In the genomic region with DNA sequence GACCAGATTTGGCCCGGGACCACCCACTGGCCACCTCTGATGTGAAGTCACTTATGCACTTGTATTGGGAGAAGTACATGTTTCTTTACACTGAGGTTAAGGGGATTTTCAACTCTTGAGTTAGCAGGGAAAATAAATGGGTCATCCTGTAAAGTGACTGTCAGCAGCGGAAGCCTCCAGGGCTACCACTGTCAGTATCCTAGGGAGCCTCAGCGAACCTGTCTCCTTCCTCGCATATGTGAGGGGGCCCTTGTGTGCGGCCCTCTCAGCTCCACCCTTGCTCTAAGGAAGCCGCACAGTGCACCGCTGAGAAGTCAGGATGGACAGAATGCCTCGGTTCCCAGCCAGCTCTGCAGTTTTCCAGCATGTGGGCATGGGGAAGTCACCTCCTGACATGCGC, we compare ENCODE assay signal across 24 cellular contexts.
DNase-seq lines count a peak whose midpoint lies in the region; ATAC-seq, FAIRE-seq and TF ChIP-seq lines count a peak whose summit lies in the region.
"Had no signal": no experiment of that assay in that cellular context is flagged by ENCODE, and none has a peak within 500 bp of the region (broad histone marks: within the 10 kb centered on the region; RNA-seq: fewer than 3 reads in every experiment).

No MANE protein-coding gene starts in this region.

- in situ Hi-C loops in GM13977 (cut with MboI; ENCODE audit: low pct_unique_long_range_greater_than_20kb, low sequenced_read_pairs, unreplicated experiment) = no loop called here

- FAIRE-seq in kidney (lab: Jason Lieb, UNC) = no peak

- DNase-seq in Right ventricle myocardium superior = peak; percentile 9
- DNase-seq in cardiac septum (ENCODE audit: low spot score) = no peak
- DNase-seq in kidney = peak; percentile 42
- no peak for DNase-seq in NK-92 (lab: John Stamatoyannopoulos, UW; ENCODE audit: unreplicated experiment)
- no peak for DNase-seq in GM13977 (ENCODE audit: low spot score)
- DNase-seq in glomerular visceral epithelial cell (ENCODE audit: extremely low spot score) = no peak
- DNase-seq: 8988T; ACHN; BE2C; CD8-positive, alpha-beta memory T cell; HCEC 1CT; MM.1S; NCI-H1048; NCI-H1417; NCI-H1694; NCI-H2029 treated with DMSO at 0.1 percent for 48 hours; NCI-H2227 treated with DMSO at 0.1 percent for 48 hours; NCI-H526 treated with DMSO at 0.1 percent for 48 hours; SIG-M5 had no signal

- no peak overlapping the region for H3K9ac ChIP-seq in kidney (ENCODE audit: low read length in 2 of 2)
- H3K9ac ChIP-seq: KMS-11 had no signal

- H3K27ac ChIP-seq in angular gyrus (ENCODE audit: low read depth, low read length) (peak overlapping the region; percentile 7), kidney (ENCODE audit: low read depth in 2 of 2, low read length in 2 of 2) (no peak overlapping the region)
- H3K27ac ChIP-seq: KMS-11, RWPE1 had no signal

- no peak for ATAC-seq in Right ventricle myocardium superior (ENCODE audit: poor library complexity)
- ATAC-seq: GM23338, Panc1 had no signal

- no peak overlapping the region for H3K4me3 ChIP-seq in kidney (ENCODE audit: low read length in 2 of 2)
- H3K4me3 ChIP-seq: GM23338 had no signal

- intact Hi-C loops in Right ventricle myocardium superior (cut with DNase I) = no loop called here
- intact Hi-C loops in cardiac septum (cut with DNase I) = no loop called here
- intact Hi-C loops in kidney (cut with DNase I) = no loop called here

- no peaks in the 10 kb centered on the region for H3K9me3 ChIP-seq in kidney (ENCODE audit: control insufficient read depth in 1 of 2, low read length in 2 of 2)
- H3K9me3 ChIP-seq: BE2C had no signal

- no peaks in the 10 kb centered on the region for H3K36me3 ChIP-seq in kidney (ENCODE audit: control insufficient read depth in 1 of 2, insufficient read depth in 2 of 2, low read length in 2 of 2)
- H3K36me3 ChIP-seq: BE2C had no signal

- TF ChIP-seq CTCF in kidney (IDR thresholded peaks at IDR 0.05; ENCODE audit: borderline replicate concordance, extremely low read depth, insufficient read depth) = no peak
- no peak for TF ChIP-seq CTCF in GM13977 (IDR thresholded peaks at IDR 0.05; ENCODE audit: extremely low read depth, insufficient read depth, missing control alignments)

- no peaks in the 10 kb centered on the region for H3K4me1 ChIP-seq in kidney (ENCODE audit: control insufficient read depth in 1 of 2, insufficient read depth in 1 of 2, low read depth in 1 of 2, low read length in 2 of 2)
- H3K4me1 ChIP-seq: BE2C had no signal

Comparison
In these comparisons a context has a peak if more than half of its experiments do, and no peak if none do; other contexts are left out.
1. DNase-seq: peak in Right ventricle myocardium superior (single experiment) and kidney (single experiment); none in cardiac septum (single experiment), NK-92 (single experiment), GM13977 (single experiment) and glomerular visceral epithelial cell (single experiment).